ENCODE assay signal across 8 cellular contexts in the genomic region with DNA sequence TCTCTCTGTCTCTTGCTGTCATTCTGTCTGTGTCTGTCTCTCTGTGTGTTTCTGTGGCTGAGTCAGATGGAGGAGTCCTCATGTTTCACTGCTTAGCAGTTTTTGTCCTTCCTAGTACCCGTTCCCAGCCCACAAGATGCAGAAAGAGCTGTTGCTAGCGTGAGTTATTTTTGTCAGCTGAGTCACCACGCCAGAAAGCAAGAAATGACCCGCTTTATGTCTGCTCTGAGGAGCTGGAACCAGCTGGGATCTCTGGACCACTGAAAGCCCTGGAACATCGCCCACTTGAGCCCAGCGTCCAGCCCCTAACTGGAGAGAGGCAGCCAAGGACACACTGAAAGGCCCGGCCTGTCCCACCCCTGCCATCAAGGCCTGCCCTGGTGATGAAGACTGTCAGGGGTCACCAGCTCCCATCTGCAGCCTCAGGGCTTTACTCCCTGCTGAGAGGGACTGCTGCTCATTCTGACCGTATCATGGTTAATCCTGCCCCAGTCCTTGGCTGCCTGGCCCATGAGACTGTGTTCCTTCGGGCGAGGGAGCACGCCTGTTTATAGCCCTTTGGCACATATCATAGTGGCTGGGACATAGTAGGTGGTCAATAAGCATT.
DNase-seq lines count a peak whose midpoint lies in the region; ATAC-seq lines count a peak whose summit lies in the region.

No MANE protein-coding gene starts in this region.

- peak overlapping the region; percentile 51 for H3K27ac ChIP-seq in subcutaneous abdominal adipose tissue (ENCODE audit: low read depth, low read length)

- H3K4me3 ChIP-seq in subcutaneous abdominal adipose tissue (ENCODE audit: low read depth in 1 of 5, low read length in 5 of 5): no peak overlapping the region

- no peak overlapping the region for H3K9ac ChIP-seq in subcutaneous abdominal adipose tissue (ENCODE audit: low read length in 5 of 5)

- H3K9me3 ChIP-seq in subcutaneous abdominal adipose tissue (ENCODE audit: control insufficient read depth in 5 of 5, low read length in 5 of 5): no peaks in the 10 kb centered on the region

- peaks cover 7 to 24% (median 16%) of the 10 kb centered on the region in 5 donors for H3K4me1 ChIP-seq in subcutaneous abdominal adipose tissue (ENCODE audit: control insufficient read depth in 5 of 5, insufficient read depth in 5 of 5, low read length in 5 of 5)

- H3K36me3 ChIP-seq in subcutaneous abdominal adipose tissue (ENCODE audit: control insufficient read depth in 5 of 5, insufficient read depth in 5 of 5, low read length in 5 of 5): no peaks in the 10 kb centered on the region

- H3K27me3 ChIP-seq in subcutaneous abdominal adipose tissue (ENCODE audit: control insufficient read depth in 5 of 5, insufficient read depth in 4 of 5, low read length in 5 of 5): peaks cover 0 to 9% (median 0%) of the 10 kb centered on the region in 5 donors

- DNase-seq in AG08395 (ENCODE audit: low spot score) (peak; percentile 96), HPDE6-E6E7 (ENCODE audit: extremely low spot score) (peak; percentile 74), brain pericyte (ENCODE audit: low read depth, low spot score) (peak; percentile 75), kidney tubule cell (ENCODE audit: low spot score) (peak; percentile 96)
- DNase-seq in activated naive CD4-positive, alpha-beta T cell treated with Interleukin-2 at 50 U/mL for 16 hours: no peak

- ATAC-seq in GM21786 (IDR thresholded peaks at IDR 0.05; ENCODE audit: unreplicated experiment): no peak
- no peak for ATAC-seq in GM21576 (IDR thresholded peaks at IDR 0.05; ENCODE audit: unreplicated experiment)
